In genomic region chr3:32313723-32314473, GRCh38 we compare ENCODE assay signal across 9 cellular contexts.
A peak's percentile ranks its signal among the peaks of the same experiment; 100 is the strongest.
DNase-seq lines count a peak whose midpoint lies in the region; ATAC-seq and TF ChIP-seq lines count a peak whose summit lies in the region.
"Had no signal": no experiment of that assay in that cellular context is flagged by ENCODE, and none has a peak within 500 bp of the region (broad histone marks: within the 10 kb centered on the region; RNA-seq: fewer than 3 reads in every experiment).

No MANE protein-coding gene starts in this region.

- no peak overlapping the region for H3K27ac ChIP-seq in Karpas-422 (ENCODE audit: low read length)
- H3K27ac ChIP-seq: C4-2B had no signal

- peaks cover 9% of the 10 kb centered on the region for H3K27me3 Mint-ChIP-seq in activated T-helper 2 cell treated with anti-CD3 and anti-CD28 coated beads, Interferon-gamma antibody, Interleukin-2, Interleukin-4, amounts not matched to agents 10 μg/mL and 5 μg/mL and 100 μg/mL, durations not matched to agents 14 hours and 24 hours and 36 hours (ENCODE audit: low read depth)

- no peak for ATAC-seq in HG03095 (IDR thresholded peaks at IDR 0.05; ENCODE audit: unreplicated experiment)

- H3K36me3 ChIP-seq in Karpas-422 (ENCODE audit: insufficient read depth, low read length) (no peaks in the 10 kb centered on the region), kidney epithelial cell (ENCODE audit: control insufficient read depth, insufficient read depth, low read length) (no peaks in the 10 kb centered on the region)

- no peak overlapping the region for H3K4me2 ChIP-seq in Karpas-422 (ENCODE audit: low read depth, low read length, poor library complexity, severe bottlenecking)

- H3K4me1 ChIP-seq in Karpas-422 (ENCODE audit: low read length): no peaks in the 10 kb centered on the region; the same call in 1 of the 2 replicates

- H3K27me3 ChIP-seq in Karpas-422 (ENCODE audit: low read length) (no peaks in the 10 kb centered on the region), kidney epithelial cell (ENCODE audit: control insufficient read depth, insufficient read depth, low read length) (no peaks in the 10 kb centered on the region)

- H3K9me3 ChIP-seq in Karpas-422 (ENCODE audit: low read length): no peaks in the 10 kb centered on the region

- intact Hi-C loops in activated T-helper 2 cell treated with anti-CD3 and anti-CD28 coated beads, Interferon-gamma antibody, Interleukin-2, Interleukin-4, amounts not matched to agents 10 μg/mL and 5 μg/mL and 100 μg/mL, durations not matched to agents 14 hours and 24 hours and 36 hours (cut with micrococcal nuclease): no loop called here

- no peak for TF ChIP-seq CTCF in kidney epithelial cell (IDR thresholded peaks at IDR 0.05; ENCODE audit: insufficient read depth, low read length, poor library complexity, severe bottlenecking)

- H4K20me1 ChIP-seq in Karpas-422 (ENCODE audit: insufficient read depth, low read depth, low read length): no peaks in the 10 kb centered on the region

- H3K9ac ChIP-seq in Karpas-422 (ENCODE audit: low read length): no peak overlapping the region

- DNase-seq in A172 (ENCODE audit: low spot score): peak; percentile 53
- DNase-seq in Karpas-422: peak; percentile 40
- no peak for DNase-seq in activated T-helper 2 cell treated with anti-CD3 and anti-CD28 coated beads, Interferon-gamma antibody, Interleukin-2, Interleukin-4, amounts not matched to agents 10 μg/mL and 5 μg/mL and 100 μg/mL, durations not matched to agents 14 hours and 24 hours and 36 hours (ENCODE audit: low spot score)
- DNase-seq in kidney epithelial cell (ENCODE audit: low read depth): peak; percentile 41
- DNase-seq in NCI-H1105 treated with DMSO at 0.1 percent for 48 hours (lab: John Stamatoyannopoulos, UW): no peak
- DNase-seq in NCI-H2081 treated with DMSO at 0.1 percent for 48 hours (lab: John Stamatoyannopoulos, UW): no peak
- DNase-seq in NCI-H774 (lab: John Stamatoyannopoulos, UW): no peak

- H3K9me2 ChIP-seq in Karpas-422 (replicated peaks; ENCODE audit: insufficient read depth, low read length): no peaks in the 10 kb centered on the region

- H3K4me3 ChIP-seq in Karpas-422 (ENCODE audit: low read length) (no peak overlapping the region), kidney epithelial cell (ENCODE audit: low read depth, low read length) (no peak overlapping the region)

- H3K36me3 Mint-ChIP-seq in activated T-helper 2 cell treated with anti-CD3 and anti-CD28 coated beads, Interferon-gamma antibody, Interleukin-2, Interleukin-4, amounts not matched to agents 10 μg/mL and 5 μg/mL and 100 μg/mL, durations not matched to agents 14 hours and 24 hours and 36 hours (ENCODE audit: low read depth): no peaks in the 10 kb centered on the region

- H3K27ac Mint-ChIP-seq in activated T-helper 2 cell treated with anti-CD3 and anti-CD28 coated beads, Interferon-gamma antibody, Interleukin-2, Interleukin-4, amounts not matched to agents 10 μg/mL and 5 μg/mL and 100 μg/mL, durations not matched to agents 14 hours and 24 hours and 36 hours: peak overlapping the region; percentile 24

- H3K9me3 Mint-ChIP-seq in activated T-helper 2 cell treated with anti-CD3 and anti-CD28 coated beads, Interferon-gamma antibody, Interleukin-2, Interleukin-4, amounts not matched to agents 10 μg/mL and 5 μg/mL and 100 μg/mL, durations not matched to agents 14 hours and 24 hours and 36 hours: no peaks in the 10 kb centered on the region

- H2AFZ ChIP-seq in Karpas-422 (ENCODE audit: low read length): no peak overlapping the region

- peaks cover 18% of the 10 kb centered on the region for H3K4me1 Mint-ChIP-seq in activated T-helper 2 cell treated with anti-CD3 and anti-CD28 coated beads, Interferon-gamma antibody, Interleukin-2, Interleukin-4, amounts not matched to agents 10 μg/mL and 5 μg/mL and 100 μg/mL, durations not matched to agents 14 hours and 24 hours and 36 hours (ENCODE audit: low read depth)

- peak overlapping the region; percentile 34 for H3K4me3 Mint-ChIP-seq in activated T-helper 2 cell treated with anti-CD3 and anti-CD28 coated beads, Interferon-gamma antibody, Interleukin-2, Interleukin-4, amounts not matched to agents 10 μg/mL and 5 μg/mL and 100 μg/mL, durations not matched to agents 14 hours and 24 hours and 36 hours (ENCODE audit: low read depth)

- H3K79me2 ChIP-seq in Karpas-422 (ENCODE audit: low read length): no peaks in the 10 kb centered on the region

Comparison
In these comparisons a context has a peak if more than half of its experiments do, and no peak if none do; other contexts are left out.
1. DNase-seq: peak in A172 (single experiment), Karpas-422 (single experiment) and kidney epithelial cell (single experiment); none in activated T-helper 2 cell treated with anti-CD3 and anti-CD28 coated beads, Interferon-gamma antibody, Interleukin-2, Interleukin-4, amounts not matched to agents 10 μg/mL and 5 μg/mL and 100 μg/mL, durations not matched to agents 14 hours and 24 hours and 36 hours (single experiment), NCI-H1105 treated with DMSO at 0.1 percent for 48 hours (single experiment), NCI-H2081 treated with DMSO at 0.1 percent for 48 hours (single experiment) and NCI-H774 (single experiment).